Comparison of ENCODE assay signal across 1 cellular context in the genomic region with DNA sequence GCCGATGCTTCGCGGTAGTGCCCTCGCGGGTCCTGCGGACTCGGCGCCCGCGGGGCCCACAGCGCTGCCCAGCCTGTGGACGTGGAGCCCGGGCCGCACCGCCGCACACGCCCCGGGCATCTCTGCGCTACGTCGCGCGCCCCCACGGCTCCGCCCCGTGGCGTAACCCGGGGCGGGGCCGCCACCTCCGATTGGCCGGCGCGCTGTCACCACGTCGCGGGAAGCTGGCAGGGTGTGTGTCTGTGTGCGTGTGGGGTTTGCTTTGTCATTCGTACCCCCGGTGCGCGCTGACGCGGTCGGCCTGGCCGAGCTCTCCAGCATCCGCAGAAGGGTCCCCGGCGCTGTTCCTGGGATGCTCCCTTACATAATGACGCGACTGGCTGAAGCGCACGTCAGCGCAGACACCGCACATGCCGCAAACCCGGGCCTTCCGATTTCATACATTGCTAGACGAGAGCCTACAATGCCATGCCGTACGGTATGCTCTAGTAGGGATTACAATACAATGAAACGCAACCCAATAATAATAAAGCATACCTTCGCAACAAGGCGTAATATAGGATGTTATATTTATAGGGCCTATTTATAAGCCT.
TF ChIP-seq lines count a peak whose summit lies in the region.

No MANE protein-coding gene starts in this region.

TF ChIP-seq in HEK293, 187 proteins besides CTCF, POLR2A, EP300 and RAD21 (continued from another document):
- peak; percentile 69 for TF ChIP-seq ZNF341 (tag by site-specific recombination; IDR thresholded peaks at IDR 0.05; ENCODE audit: low read depth)
- TF ChIP-seq ZXDB (tag by site-specific recombination; IDR thresholded peaks at IDR 0.05), result peak; percentile 58; the same call in 1 of the 2 replicates
- TF ChIP-seq, protein P1, sequence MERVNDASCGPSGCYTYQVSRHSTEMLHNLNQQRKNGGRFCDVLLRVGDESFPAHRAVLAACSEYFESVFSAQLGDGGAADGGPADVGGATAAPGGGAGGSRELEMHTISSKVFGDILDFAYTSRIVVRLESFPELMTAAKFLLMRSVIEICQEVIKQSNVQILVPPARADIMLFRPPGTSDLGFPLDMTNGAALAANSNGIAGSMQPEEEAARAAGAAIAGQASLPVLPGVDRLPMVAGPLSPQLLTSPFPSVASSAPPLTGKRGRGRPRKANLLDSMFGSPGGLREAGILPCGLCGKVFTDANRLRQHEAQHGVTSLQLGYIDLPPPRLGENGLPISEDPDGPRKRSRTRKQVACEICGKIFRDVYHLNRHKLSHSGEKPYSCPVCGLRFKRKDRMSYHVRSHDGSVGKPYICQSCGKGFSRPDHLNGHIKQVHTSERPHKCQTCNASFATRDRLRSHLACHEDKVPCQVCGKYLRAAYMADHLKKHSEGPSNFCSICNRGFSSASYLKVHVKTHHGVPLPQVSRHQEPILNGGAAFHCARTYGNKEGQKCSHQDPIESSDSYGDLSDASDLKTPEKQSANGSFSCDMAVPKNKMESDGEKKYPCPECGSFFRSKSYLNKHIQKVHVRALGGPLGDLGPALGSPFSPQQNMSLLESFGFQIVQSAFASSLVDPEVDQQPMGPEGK (tag by site-specific recombination; IDR thresholded peaks at IDR 0.05), result peak; percentile 48
- TF ChIP-seq ZNF600 (tag by site-specific recombination; IDR thresholded peaks at IDR 0.05), result 0 out of 2 replicates have a peak, but pooled peaks have one; percentile 22
- 0 out of 2 replicates have a peak, but pooled peaks have one; percentile 9 for TF ChIP-seq WT1 (tag by site-specific recombination; IDR thresholded peaks at IDR 0.05)
- TF ChIP-seq ZBTB21 (tag by site-specific recombination; IDR thresholded peaks at IDR 0.05), result peak; percentile 63; the same call in 1 of the 2 replicates
- TF ChIP-seq, protein P2, sequence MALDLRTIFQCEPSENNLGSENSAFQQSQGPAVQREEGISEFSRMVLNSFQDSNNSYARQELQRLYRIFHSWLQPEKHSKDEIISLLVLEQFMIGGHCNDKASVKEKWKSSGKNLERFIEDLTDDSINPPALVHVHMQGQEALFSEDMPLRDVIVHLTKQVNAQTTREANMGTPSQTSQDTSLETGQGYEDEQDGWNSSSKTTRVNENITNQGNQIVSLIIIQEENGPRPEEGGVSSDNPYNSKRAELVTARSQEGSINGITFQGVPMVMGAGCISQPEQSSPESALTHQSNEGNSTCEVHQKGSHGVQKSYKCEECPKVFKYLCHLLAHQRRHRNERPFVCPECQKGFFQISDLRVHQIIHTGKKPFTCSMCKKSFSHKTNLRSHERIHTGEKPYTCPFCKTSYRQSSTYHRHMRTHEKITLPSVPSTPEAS (tag by site-specific recombination; IDR thresholded peaks at IDR 0.05), result peak; percentile 91
- peak; percentile 91 for TF ChIP-seq ZBTB20 (tag by site-specific recombination; IDR thresholded peaks at IDR 0.05)
- TF ChIP-seq ZNF629 (tag by site-specific recombination; IDR thresholded peaks at IDR 0.05), result peak; percentile 83
- peak; percentile 26; the same call in 1 of the 2 replicates for TF ChIP-seq ZNF2 (tag by site-specific recombination; IDR thresholded peaks at IDR 0.05)
- TF ChIP-seq, protein P3, sequence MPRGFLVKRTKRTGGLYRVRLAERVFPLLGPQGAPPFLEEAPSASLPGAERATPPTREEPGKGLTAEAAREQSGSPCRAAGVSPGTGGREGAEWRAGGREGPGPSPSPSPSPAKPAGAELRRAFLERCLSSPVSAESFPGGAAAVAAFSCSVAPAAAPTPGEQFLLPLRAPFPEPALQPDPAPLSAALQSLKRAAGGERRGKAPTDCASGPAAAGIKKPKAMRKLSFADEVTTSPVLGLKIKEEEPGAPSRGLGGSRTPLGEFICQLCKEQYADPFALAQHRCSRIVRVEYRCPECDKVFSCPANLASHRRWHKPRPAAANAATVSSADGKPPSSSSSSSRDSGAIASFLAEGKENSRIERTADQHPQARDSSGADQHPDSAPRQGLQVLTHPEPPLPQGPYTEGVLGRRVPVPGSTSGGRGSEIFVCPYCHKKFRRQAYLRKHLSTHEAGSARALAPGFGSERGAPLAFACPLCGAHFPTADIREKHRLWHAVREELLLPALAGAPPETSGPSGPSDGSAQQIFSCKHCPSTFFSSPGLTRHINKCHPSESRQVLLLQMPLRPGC (tag by site-specific recombination; IDR thresholded peaks at IDR 0.05), result peak; percentile 45; the same call in 1 of the 2 replicates
- peak; percentile 68 for TF ChIP-seq ZNF660 (tag by site-specific recombination; IDR thresholded peaks at IDR 0.05)
- peak; percentile 66 for TF ChIP-seq ZEB2 (tag by site-specific recombination; IDR thresholded peaks at IDR 0.05)
- TF ChIP-seq, protein P4, sequence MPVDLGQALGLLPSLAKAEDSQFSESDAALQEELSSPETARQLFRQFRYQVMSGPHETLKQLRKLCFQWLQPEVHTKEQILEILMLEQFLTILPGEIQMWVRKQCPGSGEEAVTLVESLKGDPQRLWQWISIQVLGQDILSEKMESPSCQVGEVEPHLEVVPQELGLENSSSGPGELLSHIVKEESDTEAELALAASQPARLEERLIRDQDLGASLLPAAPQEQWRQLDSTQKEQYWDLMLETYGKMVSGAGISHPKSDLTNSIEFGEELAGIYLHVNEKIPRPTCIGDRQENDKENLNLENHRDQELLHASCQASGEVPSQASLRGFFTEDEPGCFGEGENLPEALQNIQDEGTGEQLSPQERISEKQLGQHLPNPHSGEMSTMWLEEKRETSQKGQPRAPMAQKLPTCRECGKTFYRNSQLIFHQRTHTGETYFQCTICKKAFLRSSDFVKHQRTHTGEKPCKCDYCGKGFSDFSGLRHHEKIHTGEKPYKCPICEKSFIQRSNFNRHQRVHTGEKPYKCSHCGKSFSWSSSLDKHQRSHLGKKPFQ (tag by site-specific recombination; IDR thresholded peaks at IDR 0.05), result peak; percentile 16; the same call in 1 of the 2 replicates
- TF ChIP-seq, protein P5, sequence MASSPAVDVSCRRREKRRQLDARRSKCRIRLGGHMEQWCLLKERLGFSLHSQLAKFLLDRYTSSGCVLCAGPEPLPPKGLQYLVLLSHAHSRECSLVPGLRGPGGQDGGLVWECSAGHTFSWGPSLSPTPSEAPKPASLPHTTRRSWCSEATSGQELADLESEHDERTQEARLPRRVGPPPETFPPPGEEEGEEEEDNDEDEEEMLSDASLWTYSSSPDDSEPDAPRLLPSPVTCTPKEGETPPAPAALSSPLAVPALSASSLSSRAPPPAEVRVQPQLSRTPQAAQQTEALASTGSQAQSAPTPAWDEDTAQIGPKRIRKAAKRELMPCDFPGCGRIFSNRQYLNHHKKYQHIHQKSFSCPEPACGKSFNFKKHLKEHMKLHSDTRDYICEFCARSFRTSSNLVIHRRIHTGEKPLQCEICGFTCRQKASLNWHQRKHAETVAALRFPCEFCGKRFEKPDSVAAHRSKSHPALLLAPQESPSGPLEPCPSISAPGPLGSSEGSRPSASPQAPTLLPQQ (tag by site-specific recombination; IDR thresholded peaks at IDR 0.05), result peak; percentile 75; the same call in 1 of the 2 replicates
- peak; percentile 76; the same call in 1 of the 2 replicates for TF ChIP-seq ZNF561 (tag by site-specific recombination; IDR thresholded peaks at IDR 0.05; ENCODE audit: borderline replicate concordance)
- TF ChIP-seq ZBTB48 (tag by site-specific recombination; IDR thresholded peaks at IDR 0.05), result peak; percentile 89
- TF ChIP-seq ZNF19 (tag by site-specific recombination; IDR thresholded peaks at IDR 0.05; ENCODE audit: low read depth), result no peak
- no peak for TF ChIP-seq ZNF768 (tag by site-specific recombination; IDR thresholded peaks at IDR 0.05)
- peak; percentile 84 for TF ChIP-seq GLIS1 (tag by site-specific recombination; IDR thresholded peaks at IDR 0.05)
- TF ChIP-seq BCL11A (tag by site-specific recombination; IDR thresholded peaks at IDR 0.05; ENCODE audit: low read depth), result no peak
- TF ChIP-seq ZNF677 (tag by site-specific recombination; IDR thresholded peaks at IDR 0.05), result 0 out of 2 replicates have a peak, but pooled peaks have one; percentile 48
- TF ChIP-seq, protein P6, sequence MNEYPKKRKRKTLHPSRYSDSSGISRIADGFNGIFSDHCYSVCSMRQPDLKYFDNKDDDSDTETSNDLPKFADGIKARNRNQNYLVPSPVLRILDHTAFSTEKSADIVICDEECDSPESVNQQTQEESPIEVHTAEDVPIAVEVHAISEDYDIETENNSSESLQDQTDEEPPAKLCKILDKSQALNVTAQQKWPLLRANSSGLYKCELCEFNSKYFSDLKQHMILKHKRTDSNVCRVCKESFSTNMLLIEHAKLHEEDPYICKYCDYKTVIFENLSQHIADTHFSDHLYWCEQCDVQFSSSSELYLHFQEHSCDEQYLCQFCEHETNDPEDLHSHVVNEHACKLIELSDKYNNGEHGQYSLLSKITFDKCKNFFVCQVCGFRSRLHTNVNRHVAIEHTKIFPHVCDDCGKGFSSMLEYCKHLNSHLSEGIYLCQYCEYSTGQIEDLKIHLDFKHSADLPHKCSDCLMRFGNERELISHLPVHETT (tag by site-specific recombination; IDR thresholded peaks at IDR 0.05), result 0 out of 2 replicates have a peak, but pooled peaks have one; percentile 35
- peak; percentile 51; the same call in 1 of the 2 replicates for TF ChIP-seq ZNF394 (tag by site-specific recombination; IDR thresholded peaks at IDR 0.05; ENCODE audit: borderline replicate concordance)
- TF ChIP-seq ZNF324 (tag by site-specific recombination; IDR thresholded peaks at IDR 0.05), result peak; percentile 54; the same call in 1 of the 2 replicates
- TF ChIP-seq, protein P7, sequence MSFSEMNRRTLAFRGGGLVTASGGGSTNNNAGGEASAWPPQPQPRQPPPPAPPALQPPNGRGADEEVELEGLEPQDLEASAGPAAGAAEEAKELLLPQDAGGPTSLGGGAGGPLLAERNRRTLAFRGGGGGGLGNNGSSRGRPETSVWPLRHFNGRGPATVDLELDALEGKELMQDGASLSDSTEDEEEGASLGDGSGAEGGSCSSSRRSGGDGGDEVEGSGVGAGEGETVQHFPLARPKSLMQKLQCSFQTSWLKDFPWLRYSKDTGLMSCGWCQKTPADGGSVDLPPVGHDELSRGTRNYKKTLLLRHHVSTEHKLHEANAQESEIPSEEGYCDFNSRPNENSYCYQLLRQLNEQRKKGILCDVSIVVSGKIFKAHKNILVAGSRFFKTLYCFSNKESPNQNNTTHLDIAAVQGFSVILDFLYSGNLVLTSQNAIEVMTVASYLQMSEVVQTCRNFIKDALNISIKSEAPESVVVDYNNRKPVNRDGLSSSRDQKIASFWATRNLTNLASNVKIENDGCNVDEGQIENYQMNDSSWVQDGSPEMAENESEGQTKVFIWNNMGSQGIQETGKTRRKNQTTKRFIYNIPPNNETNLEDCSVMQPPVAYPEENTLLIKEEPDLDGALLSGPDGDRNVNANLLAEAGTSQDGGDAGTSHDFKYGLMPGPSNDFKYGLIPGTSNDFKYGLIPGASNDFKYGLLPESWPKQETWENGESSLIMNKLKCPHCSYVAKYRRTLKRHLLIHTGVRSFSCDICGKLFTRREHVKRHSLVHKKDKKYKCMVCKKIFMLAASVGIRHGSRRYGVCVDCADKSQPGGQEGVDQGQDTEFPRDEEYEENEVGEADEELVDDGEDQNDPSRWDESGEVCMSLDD (tag by site-specific recombination; IDR thresholded peaks at IDR 0.05), result peak; percentile 64; the same call in 1 of the 2 replicates
- peak; percentile 98 for TF ChIP-seq ZNF391 (tag by site-specific recombination; IDR thresholded peaks at IDR 0.05; ENCODE audit: borderline replicate concordance, low read depth)
